18 cellular contexts compared by ENCODE assay signal in genomic region chr6:149445573-149445972, GRCh38. TPM values are rescaled to one million over a fixed set of nuclear protein-coding genes. Genes with fewer than 3 reads are reported as not detected.
DNase-seq lines count a peak whose midpoint lies in the region; ATAC-seq and TF ChIP-seq lines count a peak whose summit lies in the region.
"Had no signal": no experiment of that assay in that cellular context is flagged by ENCODE, and none has a peak within 500 bp of the region (broad histone marks: within the 10 kb centered on the region; RNA-seq: fewer than 3 reads in every experiment).

No MANE protein-coding gene starts in this region.

- TF ChIP-seq CTCF in C4-2B (conservative IDR thresholded peaks at IDR 0.05): no peak

- DNase-seq in SK-N-DZ (ENCODE audit: low spot score) (peak; percentile 74), memory B cell (ENCODE audit: low spot score in 2 of 2) (no peak), medulla oblongata (ENCODE audit: extremely low spot score) (no peak), NCI-H1417 treated with DMSO at 0.1 percent for 48 hours (lab: John Stamatoyannopoulos, UW) (no peak)
- DNase-seq: CD8-positive, alpha-beta memory T cell; DMS79; NCI-H1417; NCI-H2107; stimulated activated CD4-positive, alpha-beta T cell treated with anti-CD3 and anti-CD28 coated beads, Interleukin-2, amount 100 ng/mL, for 48 hours had no signal

- ATAC-seq in GM18907 (IDR thresholded peaks at IDR 0.05; ENCODE audit: unreplicated experiment): peak; percentile 24
- peak; percentile 24 for ATAC-seq in memory B cell (ENCODE audit: low read depth)
- ATAC-seq in GM19455 (IDR thresholded peaks at IDR 0.05; ENCODE audit: unreplicated experiment): no peak
- no peak for ATAC-seq in HG02763 (IDR thresholded peaks at IDR 0.05; ENCODE audit: unreplicated experiment)

- peaks cover 4% of the 10 kb centered on the region for H3K4me1 Mint-ChIP-seq in memory B cell

- H3K9me3 Mint-ChIP-seq in memory B cell: no peaks in the 10 kb centered on the region
- H3K9me3 Mint-ChIP-seq: CD8-positive, alpha-beta memory T cell; mesothelial cell of epicardium; neural progenitor cell had no signal

- no peaks in the 10 kb centered on the region for H3K27me3 Mint-ChIP-seq in memory B cell
- H3K27me3 Mint-ChIP-seq: CD8-positive, alpha-beta memory T cell had no signal

- H3K4me3 Mint-ChIP-seq in memory B cell: no peak overlapping the region
- H3K4me3 Mint-ChIP-seq: brain; CD8-positive, alpha-beta memory T cell; mesothelial cell of epicardium; neural progenitor cell had no signal

- peaks cover 5% of the 10 kb centered on the region for H3K36me3 Mint-ChIP-seq in memory B cell
- H3K36me3 Mint-ChIP-seq: brain, mesothelial cell of epicardium, neural progenitor cell had no signal

- peak overlapping the region; percentile 69 for H3K27ac Mint-ChIP-seq in memory B cell
- H3K27ac Mint-ChIP-seq: CD8-positive, alpha-beta memory T cell; mesothelial cell of epicardium; neural progenitor cell had no signal

- 0 out of 2 replicates have a peak overlapping the region, but pooled peaks have one; percentile 8 for H3K27ac ChIP-seq in C4-2B
- H3K27ac ChIP-seq: neural progenitor cell, skin epidermis had no signal

RNA-seq across cellular contexts. Expression of gene ZC3H12D, which starts 39.2 kb away (rescaled TPM):
- not detected in 2 replicates for polyA plus RNA-seq in SK-N-DZ (2014; cell fraction: cytosol; rRNA removed)
- polyA plus RNA-seq in SK-N-DZ (2014; cell fraction: nucleus; rRNA removed): 0.08 TPM in 1 of 2 replicates, not detected in the other

RNA-seq across cellular contexts. Expression of gene SUMO4, which starts 45.5 kb away (rescaled TPM):
- polyA plus RNA-seq in SK-N-DZ (2014; cell fraction: cytosol; rRNA removed): not detected in 2 replicates
- 0.35 TPM in 1 of 2 replicates, not detected in the other for polyA plus RNA-seq in SK-N-DZ (2014; cell fraction: nucleus; rRNA removed)
- polyA plus RNA-seq: fibroblast of lung had no signal

Comparison
In these comparisons a context has a peak if more than half of its experiments do, and no peak if none do; other contexts are left out.
1. ATAC-seq: peak in GM18907 (single experiment) and memory B cell (single experiment); none in GM19455 (single experiment) and HG02763 (single experiment).